ENCODE assay signal across 20 cellular contexts in genomic region chr5:66744040-66744439, GRCh38.
DNase-seq lines count a peak whose midpoint lies in the region; ATAC-seq, FAIRE-seq and TF ChIP-seq lines count a peak whose summit lies in the region.
"Had no signal": no experiment of that assay in that cellular context is flagged by ENCODE, and none has a peak within 500 bp of the region (broad histone marks: within the 10 kb centered on the region; RNA-seq: fewer than 3 reads in every experiment).

No MANE protein-coding gene starts in this region.

- POLR2A ChIA-PET in K562 (lab: Yijun Ruan, JAX): no interaction called here

- H3K36me3 ChIP-seq in BE2C (no peaks in the 10 kb centered on the region), K562 (ENCODE audit: control insufficient read depth, insufficient read depth, low read length) (no peaks in the 10 kb centered on the region), lung (ENCODE audit: control insufficient read depth in 2 of 2, insufficient read depth in 2 of 2, low read length in 2 of 2) (no peaks in the 10 kb centered on the region)
- H3K36me3 ChIP-seq: SJCRH30 had no signal

- H3K4me1 ChIP-seq in BE2C: peaks cover 4% of the 10 kb centered on the region
- H3K4me1 ChIP-seq in K562 (replicated peaks in 1 of 2; ENCODE audit: control insufficient read depth in 2 of 2, insufficient read depth in 2 of 2, low read length in 2 of 2): no peaks in the 10 kb centered on the region
- peaks cover 3 to 44% of the 10 kb centered on the region in 2 donors for H3K4me1 ChIP-seq in lung (ENCODE audit: control insufficient read depth in 2 of 2, insufficient read depth in 2 of 2, low read length in 2 of 2)
- H3K4me1 ChIP-seq: SJCRH30 had no signal

- peak; percentile 13 for DNase-seq in BE2C
- peak in 68 of 76 experiments; percentile 2 to 86 (median 52) for DNase-seq in HUDEP-2 (lab: John Stamatoyannopoulos, UW; ENCODE audit: unreplicated experiment in 76 of 76)
- DNase-seq in K562 (ENCODE audit: extremely low read depth in 1 of 4, low spot score in 3 of 4): peak in 1 of 4 experiments; percentile 13
- DNase-seq in lung (ENCODE audit: low spot score): no peak
- DNase-seq in HK-2 (ENCODE audit: unreplicated experiment): no peak
- no peak for DNase-seq in AML-193 (lab: John Stamatoyannopoulos, UW)
- DNase-seq in activated CD8-positive, alpha-beta memory T cell treated with anti-CD3 and anti-CD28 coated beads, Interleukin-2, amount 50 U/mL, for 4 hours: no peak
- DNase-seq: activated CD4-positive, CD25-positive, alpha-beta regulatory T cell; activated T-cell treated with anti-CD3 and anti-CD28 coated beads, Interleukin-2, amount 50 U/mL, for 1 hour; C1 segment of cervical spinal cord; hypothalamus; NCI-H1436; NCI-H774; posterior cingulate gyrus; SJCRH30; stimulated activated CD4-positive, alpha-beta T cell treated with anti-CD3 and anti-CD28 coated beads, Interleukin-4, amount 100 ng/mL, for 1 hour; stimulated activated naive CD8-positive, alpha-beta T cell treated with anti-CD3 and anti-CD28 coated beads, Interleukin-15, amount 100 ng/mL, for 72 hours had no signal

- H3K9ac ChIP-seq in K562 (ENCODE audit: insufficient read depth in 1 of 2, low read depth in 2 of 2, low read length in 2 of 2): no peak overlapping the region

- no peak for TF ChIP-seq POLR2A in K562 (conservative IDR thresholded peaks at IDR 0.05)

- WGBS in K562 (ENCODE audit: insufficient coverage, low coverage, missing lambda C conversion rate): 1% methylated on average over 4 of the region's 4 CpGs
- WGBS in lung, 2 donors: 43 to 67% methylated on average over 4 of the region's 4 CpGs

- intact Hi-C loops in K562 (cut with micrococcal nuclease): no loop called here

- ATAC-seq in K562 (no peak), lung (ENCODE audit: insufficient read depth, low FRiP score) (peak; percentile 39), GM18511 (IDR thresholded peaks at IDR 0.05; ENCODE audit: unreplicated experiment) (no peak)
- ATAC-seq: HCT116; stimulated activated naive CD8-positive, alpha-beta T cell treated with anti-CD3 and anti-CD28 coated beads, Interleukin-15, amount 100 ng/mL, for 72 hours had no signal

- CTCF ChIA-PET in K562 (lab: Yijun Ruan, JAX; ENCODE audit: low intra/inter-chr PET ratio): no interaction called here

- H3K27me3 ChIP-seq in BE2C (no peaks in the 10 kb centered on the region), K562 (ENCODE audit: control insufficient read depth in 2 of 2, insufficient read depth in 2 of 2, low read length in 2 of 2) (no peaks in the 10 kb centered on the region; a peak in 1 of 5 replicates), lung (ENCODE audit: control insufficient read depth, insufficient read depth) (no peaks in the 10 kb centered on the region)
- H3K27me3 ChIP-seq: SJCRH30 had no signal

- no peak for TF ChIP-seq RAD21 in K562 (CRISPR knock-in tag; conservative IDR thresholded peaks at IDR 0.05 in 1 of 2, IDR thresholded peaks at IDR 0.05 in 1 of 2)

- TF ChIP-seq CTCF in BE2C (IDR thresholded peaks at IDR 0.05; ENCODE audit: low read depth, low read length): no peak
- no peak for TF ChIP-seq CTCF in K562 (IDR thresholded peaks at IDR 0.05 in 2 of 3, conservative IDR thresholded peaks at IDR 0.05 in 1 of 3; ENCODE audit: insufficient read depth in 2 of 3, low read depth in 1 of 3, low read length in 3 of 3)
- no peak for TF ChIP-seq CTCF in lung (IDR thresholded peaks at IDR 0.05; ENCODE audit: control extremely low read depth, extremely low read depth)

- no peak for FAIRE-seq in K562 (lab: Jason Lieb, UNC)
- FAIRE-seq: HTR-8/SVneo had no signal

- no peak overlapping the region for H3K27ac ChIP-seq in K562 (ENCODE audit: extremely low read depth, low read depth, low read length)
- H3K27ac ChIP-seq in lung (ENCODE audit: low read depth in 1 of 2, low read length in 1 of 2): no peak overlapping the region
- H3K27ac ChIP-seq: SJCRH30 had no signal

- H3K9me3 ChIP-seq in BE2C (no peaks in the 10 kb centered on the region), K562 (replicated peaks; ENCODE audit: control insufficient read depth, insufficient read depth, low read depth, low read length) (no peaks in the 10 kb centered on the region), lung (ENCODE audit: control insufficient read depth in 2 of 2, insufficient read depth in 1 of 2, low read length in 1 of 2) (no peaks in the 10 kb centered on the region)
- H3K9me3 ChIP-seq: SJCRH30 had no signal

- in situ Hi-C loops in K562 (cut with MboI): no loop called here

- no peak overlapping the region for H3K4me2 ChIP-seq in K562 (ENCODE audit: insufficient read depth, low read length)

- no peak overlapping the region for H3K4me3 ChIP-seq in BE2C (ENCODE audit: low read depth, low read length)
- H3K4me3 ChIP-seq in K562: no peak overlapping the region
- H3K4me3 ChIP-seq in lung: no peak overlapping the region
- H3K4me3 ChIP-seq: SJCRH30 had no signal

- no peaks in the 10 kb centered on the region for H3K79me2 ChIP-seq in K562 (ENCODE audit: control insufficient read depth, insufficient read depth, low read length)

- H2AFZ ChIP-seq in K562 (ENCODE audit: low read depth, low read length): no peak overlapping the region

- no peaks in the 10 kb centered on the region for H3K9me1 ChIP-seq in K562 (ENCODE audit: control insufficient read depth, insufficient read depth, low read length)

- no peaks in the 10 kb centered on the region for H4K20me1 ChIP-seq in K562 (replicated peaks; ENCODE audit: control insufficient read depth, insufficient read depth, low read length)

- BruUV-seq in K562 (replicated peaks; lab: Mats Ljungman, UMichigan): no TSS peak

- TF ChIP-seq EP300 in K562 (IDR thresholded peaks at IDR 0.05; ENCODE audit: low read length): no peak

TF ChIP-seq in K562, 482 proteins besides CTCF, POLR2A, EP300 and RAD21:
- TF ChIP-seq ZNF830 (CRISPR knock-in tag; IDR thresholded peaks at IDR 0.05): no peak
- TF ChIP-seq JUND (IDR thresholded peaks at IDR 0.05; ENCODE audit: borderline replicate concordance, low read depth, low read length): peak; percentile 36; the same call in 1 of the 2 replicates
- TF ChIP-seq JUND (tag; IDR thresholded peaks at IDR 0.05; ENCODE audit: borderline replicate concordance, low read depth, low read length): no peak; the same call in 2 of the 3 replicates
- TF ChIP-seq ZNF551 (CRISPR knock-in tag; IDR thresholded peaks at IDR 0.05): no peak
- peak; percentile 51; the same call in 1 of the 2 replicates for TF ChIP-seq FOSL1 (tag; conservative IDR thresholded peaks at IDR 0.05)
- no peak for TF ChIP-seq ZNF23 (CRISPR knock-in tag; IDR thresholded peaks at IDR 0.05)
- TF ChIP-seq, protein P1, sequence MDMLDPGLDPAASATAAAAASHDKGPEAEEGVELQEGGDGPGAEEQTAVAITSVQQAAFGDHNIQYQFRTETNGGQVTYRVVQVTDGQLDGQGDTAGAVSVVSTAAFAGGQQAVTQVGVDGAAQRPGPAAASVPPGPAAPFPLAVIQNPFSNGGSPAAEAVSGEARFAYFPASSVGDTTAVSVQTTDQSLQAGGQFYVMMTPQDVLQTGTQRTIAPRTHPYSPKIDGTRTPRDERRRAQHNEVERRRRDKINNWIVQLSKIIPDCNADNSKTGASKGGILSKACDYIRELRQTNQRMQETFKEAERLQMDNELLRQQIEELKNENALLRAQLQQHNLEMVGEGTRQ (CRISPR knock-in tag; IDR thresholded peaks at IDR 0.05): peak; percentile 50; the same call in 1 of the 2 replicates
TF ChIP-seq in K562: peak in this region for 3.

Comparison
In these comparisons a context has a peak if more than half of its experiments do, and no peak if none do; other contexts are left out.
1. DNase-seq: peak in BE2C (single experiment) and HUDEP-2 (68 of 76); none in lung (single experiment), HK-2 (single experiment), AML-193 (0 of 2) and activated CD8-positive, alpha-beta memory T cell treated with anti-CD3 and anti-CD28 coated beads, Interleukin-2, amount 50 U/mL, for 4 hours (single experiment).